ENCODE assay signal across 28 cellular contexts in genomic region chr3:52399593-52399992, GRCh38. TPM values are rescaled to one million over a fixed set of nuclear protein-coding genes. Genes with fewer than 3 reads are reported as not detected.
DNase-seq lines count a peak whose midpoint lies in the region; ATAC-seq, FAIRE-seq and TF ChIP-seq lines count a peak whose summit lies in the region.
"Had no signal": no experiment of that assay in that cellular context is flagged by ENCODE, and none has a peak within 500 bp of the region (broad histone marks: within the 10 kb centered on the region; RNA-seq: fewer than 3 reads in every experiment).

No MANE protein-coding gene starts in this region.

- TF ChIP-seq EP300 in K562 (IDR thresholded peaks at IDR 0.05; ENCODE audit: low read length): no peak

- H2AFZ ChIP-seq in HCT116 (ENCODE audit: low read depth, low read length, poor library complexity, severe bottlenecking): no peak overlapping the region
- H2AFZ ChIP-seq in K562 (ENCODE audit: low read depth, low read length): no peak overlapping the region

- H3K9me3 Mint-ChIP-seq in nephron progenitor cell: no peaks in the 10 kb centered on the region
- H3K9me3 Mint-ChIP-seq in activated T-helper 17 cell treated with anti-CD3 and anti-CD28 coated beads, Interleukin-2, amount 50 U/mL, for 72 hours: no peaks in the 10 kb centered on the region
- H3K9me3 Mint-ChIP-seq: IgD-negative memory B cell, neural crest cell had no signal

- 90% methylated on average over 5 of the region's 6 CpGs for WGBS in K562 (ENCODE audit: insufficient coverage, low coverage, missing lambda C conversion rate)

- TF ChIP-seq POLR2A in HCT116 (IDR thresholded peaks at IDR 0.05; ENCODE audit: borderline replicate concordance, extremely low read depth, insufficient read depth, insufficient read length) (no peak), K562 (conservative IDR thresholded peaks at IDR 0.05) (no peak)

- H3K36me3 Mint-ChIP-seq in nephron progenitor cell (ENCODE audit: low read depth): peaks cover 20% of the 10 kb centered on the region
- peaks cover 40% of the 10 kb centered on the region for H3K36me3 Mint-ChIP-seq in activated T-helper 17 cell treated with anti-CD3 and anti-CD28 coated beads, Interleukin-2, amount 50 U/mL, for 72 hours (ENCODE audit: low read depth)

- peaks cover 7 to 31% of the 10 kb centered on the region in 2 experiments; a peak in 3 of 4 replicates for H3K36me3 ChIP-seq in HCT116 (ENCODE audit: control insufficient read depth in 1 of 2, insufficient read depth in 2 of 2, low read length in 2 of 2)
- peaks cover 36% of the 10 kb centered on the region; the same call in 1 of the 3 replicates for H3K36me3 ChIP-seq in K562 (ENCODE audit: control insufficient read depth, insufficient read depth, low read length)
- H3K36me3 ChIP-seq: uterus had no signal

- H4K20me1 ChIP-seq in HCT116 (ENCODE audit: insufficient read depth) (no peaks in the 10 kb centered on the region), K562 (replicated peaks; ENCODE audit: control insufficient read depth, insufficient read depth, low read length) (no peaks in the 10 kb centered on the region)

- TF ChIP-seq RAD21 in HCT116 (IDR thresholded peaks at IDR 0.05; ENCODE audit: low read depth): no peak
- no peak for TF ChIP-seq RAD21 in K562 (CRISPR knock-in tag; conservative IDR thresholded peaks at IDR 0.05 in 1 of 2, IDR thresholded peaks at IDR 0.05 in 1 of 2)

- POLR2A ChIA-PET in HCT116 (lab: Charles Lee): no interaction called here
- POLR2A ChIA-PET in K562 (lab: Yijun Ruan, JAX): interaction anchor here (1.0 kb wide), 2 partner anchors 32 to 417 kb away, joined by 3 read pairs; no protein-coding TSS in a partner anchor

- no peak overlapping the region for H3K4me3 Mint-ChIP-seq in nephron progenitor cell
- no peak overlapping the region for H3K4me3 Mint-ChIP-seq in activated T-helper 17 cell treated with anti-CD3 and anti-CD28 coated beads, Interleukin-2, amount 50 U/mL, for 72 hours
- H3K4me3 Mint-ChIP-seq: IgD-negative memory B cell had no signal

- H3K9me3 ChIP-seq in HCT116 (ENCODE audit: control insufficient read depth in 1 of 2, insufficient read depth in 1 of 2, low read depth in 1 of 2, low read length in 2 of 2): no peaks in the 10 kb centered on the region
- no peaks in the 10 kb centered on the region for H3K9me3 ChIP-seq in K562 (replicated peaks; ENCODE audit: control insufficient read depth, insufficient read depth, low read depth, low read length)
- H3K9me3 ChIP-seq: BLaER1 treated with 17β-estradiol and CSF1 and Interleukin-3, amounts not matched to agents 10 nM and 100 nM; heart right ventricle; suprapubic skin; uterus had no signal

- in situ Hi-C loops in K562 (cut with MboI): loop anchor here (25.0 kb wide), 1 partner anchor 387 kb away; no protein-coding TSS in a partner anchor

- no peaks in the 10 kb centered on the region for H3K4me1 ChIP-seq in HCT116 (ENCODE audit: control insufficient read depth in 1 of 2, insufficient read depth in 2 of 2, low read length in 2 of 2)
- peaks cover 7 to 21% of the 10 kb centered on the region in 2 experiments; a peak in 4 of 5 replicates for H3K4me1 ChIP-seq in K562 (replicated peaks in 1 of 2; ENCODE audit: control insufficient read depth in 2 of 2, insufficient read depth in 2 of 2, low read length in 2 of 2)
- H3K4me1 ChIP-seq: uterus had no signal

- H3K4me3 ChIP-seq in HCT116 (replicated peaks in 1 of 2; ENCODE audit: low read depth in 1 of 2, low read length in 2 of 2): no peak overlapping the region
- H3K4me3 ChIP-seq in K562: no peak overlapping the region
- H3K4me3 ChIP-seq: BLaER1 treated with 17β-estradiol and CSF1 and Interleukin-3, amounts not matched to agents 10 nM and 100 nM; cardiac muscle cell; heart right ventricle; suprapubic skin; uterus had no signal

- ATAC-seq in HCT116: peak; percentile 10; the same call in 1 of the 2 replicates
- ATAC-seq in K562: 0 out of 3 replicates have a peak, but pooled peaks have one; percentile 7
- no peak for ATAC-seq in activated T-helper 17 cell treated with anti-CD3 and anti-CD28 coated beads, Interleukin-2, amount 50 U/mL, for 72 hours (replicated peaks)
- ATAC-seq in GM19023 (IDR thresholded peaks at IDR 0.05; ENCODE audit: unreplicated experiment): no peak

- peaks cover 7% of the 10 kb centered on the region for H3K27me3 Mint-ChIP-seq in nephron progenitor cell (ENCODE audit: low read depth, poor library complexity)
- H3K27me3 Mint-ChIP-seq in activated T-helper 17 cell treated with anti-CD3 and anti-CD28 coated beads, Interleukin-2, amount 50 U/mL, for 72 hours: no peaks in the 10 kb centered on the region
- H3K27me3 Mint-ChIP-seq: IgD-negative memory B cell, progenitor cell of endocrine pancreas had no signal

- H3K27me3 ChIP-seq in HCT116 (ENCODE audit: insufficient read depth, low read length) (no peaks in the 10 kb centered on the region), K562 (ENCODE audit: control insufficient read depth in 2 of 2, insufficient read depth in 2 of 2, low read length in 2 of 2) (no peaks in the 10 kb centered on the region)
- H3K27me3 ChIP-seq: BLaER1 treated with 17β-estradiol and CSF1 and Interleukin-3, amounts not matched to agents 10 nM and 100 nM; cardiac muscle cell; heart right ventricle; suprapubic skin; uterus had no signal

- H3K9ac ChIP-seq in HCT116 (ENCODE audit: low read length) (no peak overlapping the region), K562 (ENCODE audit: insufficient read depth in 1 of 2, low read depth in 2 of 2, low read length in 2 of 2) (no peak overlapping the region)
- H3K9ac ChIP-seq: BLaER1 treated with 17β-estradiol and CSF1 and Interleukin-3, amounts not matched to agents 10 nM and 100 nM had no signal

- H3K4me1 Mint-ChIP-seq in nephron progenitor cell: no peaks in the 10 kb centered on the region
- H3K4me1 Mint-ChIP-seq in activated T-helper 17 cell treated with anti-CD3 and anti-CD28 coated beads, Interleukin-2, amount 50 U/mL, for 72 hours: no peaks in the 10 kb centered on the region
- H3K4me1 Mint-ChIP-seq: IgD-negative memory B cell, neural crest cell had no signal

- peak overlapping the region; percentile 36 for H3K27ac Mint-ChIP-seq in nephron progenitor cell
- H3K27ac Mint-ChIP-seq in activated T-helper 17 cell treated with anti-CD3 and anti-CD28 coated beads, Interleukin-2, amount 50 U/mL, for 72 hours: no peak overlapping the region
- H3K27ac Mint-ChIP-seq: progenitor cell of endocrine pancreas had no signal

- H3K4me2 ChIP-seq in HCT116 (ENCODE audit: low read length) (no peak overlapping the region), K562 (ENCODE audit: insufficient read depth, low read length) (no peak overlapping the region)
- H3K4me2 ChIP-seq: BLaER1 treated with 17β-estradiol and CSF1 and Interleukin-3, amounts not matched to agents 10 nM and 100 nM had no signal

- RAD21 ChIA-PET in HCT116 (lab: Charles Lee; ENCODE audit: low non-redundant PET in 1 of 2, low total read pairs in 2 of 2, uncharacterized antibody in 2 of 2, unreplicated experiment in 2 of 2): no interaction called here

- DNase-seq in HCT116 (ENCODE audit: low read depth, low spot score) (no peak), K562 (ENCODE audit: extremely low read depth in 1 of 4, low spot score in 3 of 4) (no peak), nephron progenitor cell (no peak), cerebellum (ENCODE audit: low spot score) (no peak)
- DNase-seq: ACHN; activated CD4-positive, alpha-beta T cell treated with anti-CD3 and anti-CD28 coated beads for 4 hours; activated naive CD4-positive, alpha-beta T cell treated with anti-CD3 and anti-CD28 coated beads, Interleukin-2, amount 50 U/mL, for 16 hours; activated T-cell treated with anti-CD3 and anti-CD28 coated beads, Interleukin-2, amount 50 U/mL, for 48 hours; Calu3; dermis blood vessel endothelial cell; NCI-H1105 treated with DMSO at 0.1 percent for 48 hours; NCI-H2081; NCI-H345; stimulated activated CD4-positive, alpha-beta T cell treated with anti-CD3 and anti-CD28 coated beads, Interleukin-1b, Interleukin-23, amount 100 ng/mL, for 48 hours; uterus had no signal

- H3K79me2 ChIP-seq in HCT116 (ENCODE audit: insufficient read depth, low read length) (no peaks in the 10 kb centered on the region), K562 (ENCODE audit: control insufficient read depth, insufficient read depth, low read length) (no peaks in the 10 kb centered on the region)

- TF ChIP-seq CTCF in HCT116 (IDR thresholded peaks at IDR 0.05 in 2 of 3, conservative IDR thresholded peaks at IDR 0.05 in 1 of 3; ENCODE audit: borderline replicate concordance in 1 of 3, insufficient read depth in 1 of 3, low read depth in 2 of 3, low read length in 2 of 3) (no peak), K562 (IDR thresholded peaks at IDR 0.05 in 2 of 3, conservative IDR thresholded peaks at IDR 0.05 in 1 of 3; ENCODE audit: insufficient read depth in 2 of 3, low read depth in 1 of 3, low read length in 3 of 3) (no peak), nephron progenitor cell (IDR thresholded peaks at IDR 0.05) (no peak)

- no peaks in the 10 kb centered on the region for H3K9me2 ChIP-seq in HCT116 (ENCODE audit: insufficient read depth)

- intact Hi-C loops in HCT116 (cut with micrococcal nuclease): no loop called here
- intact Hi-C loops in K562 (cut with micrococcal nuclease): no loop called here

- H3K27ac ChIP-seq in HCT116 (ENCODE audit: low read depth, low read length) (no peak overlapping the region), K562 (ENCODE audit: extremely low read depth, low read depth, low read length) (no peak overlapping the region)
- H3K27ac ChIP-seq: BLaER1 treated with 17β-estradiol and CSF1 and Interleukin-3, amounts not matched to agents 10 nM and 100 nM; suprapubic skin; uterus had no signal

- FAIRE-seq in K562 (lab: Jason Lieb, UNC): no peak
- FAIRE-seq: H1 had no signal

- no TSS peak for BruUV-seq in HCT116 (replicated peaks; lab: Mats Ljungman, UMichigan)
- BruUV-seq in K562 (replicated peaks; lab: Mats Ljungman, UMichigan): no TSS peak

- H3K9me1 ChIP-seq in K562 (ENCODE audit: control insufficient read depth, insufficient read depth, low read length): peaks cover 3% of the 10 kb centered on the region

- CTCF ChIA-PET in HCT116 (lab: Charles Lee): no interaction called here
- CTCF ChIA-PET in K562 (lab: Yijun Ruan, JAX; ENCODE audit: low intra/inter-chr PET ratio): no interaction called here

RNA-seq across cellular contexts. Expression of gene BAP1, which starts 10.2 kb away (rescaled TPM):
- 72.0 TPM for total RNA-seq in HCT116 (2021; ENCODE audit: unreplicated experiment)
- 47.3 and 50.3 TPM in 2 replicates for polyA plus RNA-seq in HCT116 (2012)
- 67.6 and 158 TPM in 2 replicates for total RNA-seq in K562 (2011; cell fraction: chromatin; rRNA removed; ENCODE audit: low replicate concordance)
- 94.0 and 97.9 TPM in 2 replicates for total RNA-seq in K562 (2011; cell fraction: nucleolus; rRNA removed)
- total RNA-seq in K562 (2011; cell fraction: nucleoplasm; rRNA removed): 61.2 and 63.2 TPM in 2 replicates
- total RNA-seq in K562 (2014; rRNA removed): 60.4 and 69.1 TPM in 2 replicates
- 21.6 and 25.8 TPM in 2 replicates for total RNA-seq in K562 (2014; rRNA removed; fragmentation: Illumina TruSeq; extraction: Trizol)
- 35.4 and 37.5 TPM in 2 replicates for total RNA-seq in K562 (2015; rRNA removed; fragmentation: Illumina TruSeq; extraction: Trizol)
- total RNA-seq in K562 (2021): 64.9 and 66.6 TPM in 2 replicates
- polyA plus RNA-seq in K562 (2011; rRNA removed): 51.8 and 56.1 TPM in 2 replicates
- polyA plus RNA-seq in K562 (2011; cell fraction: cytosol; rRNA removed): 55.1 and 78.1 TPM in 2 replicates
- 152 and 164 TPM in 2 replicates for polyA plus RNA-seq in K562 (2011; cell fraction: nucleus; rRNA removed)
- 55.2 and 58.8 TPM in 2 replicates for polyA plus RNA-seq in K562 (2012)
- 37.5 and 48.7 TPM in 2 replicates for polyA plus RNA-seq in K562 (2014; fragmentation: Illumina TruSeq; extraction: Trizol)
- polyA plus RNA-seq in K562 (2014; fragmentation: Nextera tagmentation; extraction: Ambion mirVana): 1 to 10 TPM; 3.4 to 5.4 TPM
- polyA plus RNA-seq in K562 (2014; rRNA removed): 42.5 and 47.8 TPM in 2 replicates
- polyA minus RNA-seq in K562 (2011; rRNA and poly(A)+ RNA removed): 34.0 and 46.9 TPM in 2 replicates
- polyA minus RNA-seq in K562 (2011; cell fraction: cytosol; rRNA and poly(A)+ RNA removed): 28.6 and 32.7 TPM in 2 replicates
- 43.1 and 47.4 TPM in 2 replicates for polyA minus RNA-seq in K562 (2011; cell fraction: nucleus; rRNA and poly(A)+ RNA removed)
- 100 to 1,000 TPM in 1 of 2 donors, 10 to 100 TPM in 1; 96.7 to 106 TPM for total RNA-seq in activated T-helper 17 cell treated with anti-CD3 and anti-CD28 coated beads, Interleukin-2, amount 50 U/mL, for 72 hours
- total RNA-seq in cerebellum: 56.5 TPM

RNA-seq across cellular contexts. Expression of gene PHF7, which starts 10.9 kb away (rescaled TPM):
- 10.0 TPM for total RNA-seq in HCT116 (2021; ENCODE audit: unreplicated experiment)
- polyA plus RNA-seq in HCT116 (2012): 6.1 and 9.1 TPM in 2 replicates
- 31.9 and 35.6 TPM in 2 replicates for total RNA-seq in K562 (2011; cell fraction: chromatin; rRNA removed; ENCODE audit: low replicate concordance)
- total RNA-seq in K562 (2011; cell fraction: nucleolus; rRNA removed): 25.5 and 28.0 TPM in 2 replicates
- total RNA-seq in K562 (2011; cell fraction: nucleoplasm; rRNA removed): 20.6 and 25.9 TPM in 2 replicates
- 16.8 and 21.5 TPM in 2 replicates for total RNA-seq in K562 (2014; rRNA removed)
- total RNA-seq in K562 (2014; rRNA removed; fragmentation: Illumina TruSeq; extraction: Trizol): 12.7 and 18.0 TPM in 2 replicates
- total RNA-seq in K562 (2015; rRNA removed; fragmentation: Illumina TruSeq; extraction: Trizol): 19.0 and 20.2 TPM in 2 replicates
- total RNA-seq in K562 (2021): 16.7 and 19.5 TPM in 2 replicates
- polyA plus RNA-seq in K562 (2011; rRNA removed): 27.5 and 28.3 TPM in 2 replicates
- polyA plus RNA-seq in K562 (2011; cell fraction: cytosol; rRNA removed): 10.7 and 16.3 TPM in 2 replicates
- polyA plus RNA-seq in K562 (2011; cell fraction: nucleus; rRNA removed): 33.0 and 39.3 TPM in 2 replicates
- polyA plus RNA-seq in K562 (2012): 14.0 and 20.6 TPM in 2 replicates
- polyA plus RNA-seq in K562 (2014; fragmentation: Illumina TruSeq; extraction: Trizol): 18.3 and 18.4 TPM in 2 replicates
- 1 to 10 TPM; 2.4 to 4.1 TPM for polyA plus RNA-seq in K562 (2014; fragmentation: Nextera tagmentation; extraction: Ambion mirVana)
- polyA plus RNA-seq in K562 (2014; rRNA removed): 28.7 and 29.1 TPM in 2 replicates
- 17.5 and 19.1 TPM in 2 replicates for polyA minus RNA-seq in K562 (2011; rRNA and poly(A)+ RNA removed)
- polyA minus RNA-seq in K562 (2011; cell fraction: cytosol; rRNA and poly(A)+ RNA removed): 7.0 and 9.6 TPM in 2 replicates
- polyA minus RNA-seq in K562 (2011; cell fraction: nucleus; rRNA and poly(A)+ RNA removed): 13.9 and 14.5 TPM in 2 replicates
- 10 to 100 TPM; 16.7 to 22.5 TPM for total RNA-seq in activated T-helper 17 cell treated with anti-CD3 and anti-CD28 coated beads, Interleukin-2, amount 50 U/mL, for 72 hours
- 5.3 TPM for total RNA-seq in cerebellum

RNA-seq across cellular contexts. Expression of gene SEMA3G, which starts 45.3 kb away (rescaled TPM):
- total RNA-seq in HCT116 (2021; ENCODE audit: unreplicated experiment) (4.2 TPM), K562 (2014; rRNA removed) (0.04 and 0.05 TPM in 2 replicates), K562 (2014; rRNA removed; fragmentation: Illumina TruSeq; extraction: Trizol) (not detected in 2 replicates), K562 (2015; rRNA removed; fragmentation: Illumina TruSeq; extraction: Trizol) (0.04 and 0.11 TPM in 2 replicates), K562 (2021) (0.07 TPM in 1 of 2 replicates, not detected in the other), cerebellum (3.3 TPM)
- 1.3 and 1.4 TPM in 2 replicates for polyA plus RNA-seq in HCT116 (2012)
- 0.16 TPM in 1 of 2 replicates, not detected in the other for total RNA-seq in K562 (2011; cell fraction: chromatin; rRNA removed; ENCODE audit: low replicate concordance)
- total RNA-seq in K562 (2011; cell fraction: nucleolus; rRNA removed): 0.13 and 0.33 TPM in 2 replicates
- total RNA-seq in K562 (2011; cell fraction: nucleoplasm; rRNA removed): 0.29 TPM in 1 of 2 replicates, not detected in the other
- polyA plus RNA-seq in K562 (2011; rRNA removed) (0.11 TPM in 1 of 2 replicates, not detected in the other), K562 (2014; fragmentation: Illumina TruSeq; extraction: Trizol) (0.04 TPM in 1 of 2 replicates, not detected in the other), K562 (2014; fragmentation: Nextera tagmentation; extraction: Ambion mirVana) (not detected), K562 (2014; rRNA removed) (not detected in 2 replicates)
- 0.06 TPM in 1 of 2 replicates, not detected in the other for polyA plus RNA-seq in K562 (2011; cell fraction: cytosol; rRNA removed)
- polyA plus RNA-seq in K562 (2011; cell fraction: nucleus; rRNA removed): 0.10 and 0.23 TPM in 2 replicates
- polyA plus RNA-seq in K562 (2012): 0.03 and 0.04 TPM in 2 replicates
- not detected in 2 replicates for polyA minus RNA-seq in K562 (2011; rRNA and poly(A)+ RNA removed)
- not detected in 2 replicates for polyA minus RNA-seq in K562 (2011; cell fraction: cytosol; rRNA and poly(A)+ RNA removed)
- polyA minus RNA-seq in K562 (2011; cell fraction: nucleus; rRNA and poly(A)+ RNA removed): 0.13 and 0.22 TPM in 2 replicates
- under 1 TPM; 0.08 to 0.82 TPM for total RNA-seq in activated T-helper 17 cell treated with anti-CD3 and anti-CD28 coated beads, Interleukin-2, amount 50 U/mL, for 72 hours
- total RNA-seq: fibroblast of villous mesenchyme; T-helper 1 cell treated with Interleukin-12 subunit alpha and Interleukin-12 subunit beta and Interleukin-4 antibody, amounts not matched to agents 30 ng/mL and 1 ng/mL, for 36 hours had no signal

RNA-seq across cellular contexts. Expression of gene TNNC1, which starts 54.2 kb away (rescaled TPM):
- total RNA-seq in HCT116 (2021; ENCODE audit: unreplicated experiment) (2.2 TPM), K562 (2014; rRNA removed) (0.53 TPM in 1 of 2 replicates, not detected in the other), K562 (2014; rRNA removed; fragmentation: Illumina TruSeq; extraction: Trizol) (not detected in 2 replicates), K562 (2015; rRNA removed; fragmentation: Illumina TruSeq; extraction: Trizol) (not detected in 2 replicates), K562 (2021) (0.47 TPM in 1 of 2 replicates, not detected in the other), cerebellum (0.64 TPM)
- polyA plus RNA-seq in HCT116 (2012): 6.1 and 7.1 TPM in 2 replicates
- 0.65 TPM in 1 of 2 replicates, not detected in the other for total RNA-seq in K562 (2011; cell fraction: chromatin; rRNA removed; ENCODE audit: low replicate concordance)
- 1.0 and 1.3 TPM in 2 replicates for total RNA-seq in K562 (2011; cell fraction: nucleolus; rRNA removed)
- 2.7 TPM in 1 of 2 replicates, not detected in the other for total RNA-seq in K562 (2011; cell fraction: nucleoplasm; rRNA removed)
- polyA plus RNA-seq in K562 (2011; rRNA removed) (0.42 and 1.1 TPM in 2 replicates), K562 (2014; fragmentation: Illumina TruSeq; extraction: Trizol) (0.85 TPM in 1 of 2 replicates, not detected in the other), K562 (2014; fragmentation: Nextera tagmentation; extraction: Ambion mirVana) (under 1 TPM; 0.08 to 0.27 TPM), K562 (2014; rRNA removed) (0.78 TPM in 1 of 2 replicates, not detected in the other)
- 0.60 and 1.6 TPM in 2 replicates for polyA plus RNA-seq in K562 (2011; cell fraction: cytosol; rRNA removed)
- 3.3 and 6.2 TPM in 2 replicates for polyA plus RNA-seq in K562 (2011; cell fraction: nucleus; rRNA removed)
- 0.12 and 0.65 TPM in 2 replicates for polyA plus RNA-seq in K562 (2012)
- polyA minus RNA-seq in K562 (2011; rRNA and poly(A)+ RNA removed): 0.42 and 1.4 TPM in 2 replicates
- polyA minus RNA-seq in K562 (2011; cell fraction: cytosol; rRNA and poly(A)+ RNA removed): not detected in 2 replicates
- polyA minus RNA-seq in K562 (2011; cell fraction: nucleus; rRNA and poly(A)+ RNA removed): 0.44 TPM in 1 of 2 replicates, not detected in the other
- 1 to 10 TPM; 2.0 to 6.5 TPM for total RNA-seq in activated T-helper 17 cell treated with anti-CD3 and anti-CD28 coated beads, Interleukin-2, amount 50 U/mL, for 72 hours
- total RNA-seq: dermis blood vessel endothelial cell, M059J, neural crest cell had no signal
- polyA plus RNA-seq: IgD-negative memory B cell had no signal

RNA-seq across cellular contexts. Expression of gene NISCH, which starts 55.8 kb away (rescaled TPM):
- total RNA-seq in HCT116 (2021; ENCODE audit: unreplicated experiment): 72.8 TPM
- 54.7 and 58.3 TPM in 2 replicates for polyA plus RNA-seq in HCT116 (2012)
- 205 and 431 TPM in 2 replicates for total RNA-seq in K562 (2011; cell fraction: chromatin; rRNA removed; ENCODE audit: low replicate concordance)
- 200 and 220 TPM in 2 replicates for total RNA-seq in K562 (2011; cell fraction: nucleolus; rRNA removed)
- 158 and 172 TPM in 2 replicates for total RNA-seq in K562 (2011; cell fraction: nucleoplasm; rRNA removed)
- total RNA-seq in K562 (2014; rRNA removed): 27.9 and 35.9 TPM in 2 replicates
- total RNA-seq in K562 (2014; rRNA removed; fragmentation: Illumina TruSeq; extraction: Trizol): 13.9 and 16.1 TPM in 2 replicates
- 20.7 and 22.2 TPM in 2 replicates for total RNA-seq in K562 (2015; rRNA removed; fragmentation: Illumina TruSeq; extraction: Trizol)
- 36.9 and 43.5 TPM in 2 replicates for total RNA-seq in K562 (2021)
- polyA plus RNA-seq in K562 (2011; rRNA removed): 34.6 and 52.5 TPM in 2 replicates
- polyA plus RNA-seq in K562 (2011; cell fraction: cytosol; rRNA removed): 31.2 and 33.2 TPM in 2 replicates
- polyA plus RNA-seq in K562 (2011; cell fraction: nucleus; rRNA removed): 303 and 415 TPM in 2 replicates
- polyA plus RNA-seq in K562 (2012): 28.8 and 58.0 TPM in 2 replicates
- polyA plus RNA-seq in K562 (2014; fragmentation: Illumina TruSeq; extraction: Trizol): 23.4 and 28.3 TPM in 2 replicates
- polyA plus RNA-seq in K562 (2014; fragmentation: Nextera tagmentation; extraction: Ambion mirVana): under 1 TPM; 0.44 to 0.80 TPM
- 37.5 and 42.4 TPM in 2 replicates for polyA plus RNA-seq in K562 (2014; rRNA removed)
- 35.4 and 47.8 TPM in 2 replicates for polyA minus RNA-seq in K562 (2011; rRNA and poly(A)+ RNA removed)
- polyA minus RNA-seq in K562 (2011; cell fraction: cytosol; rRNA and poly(A)+ RNA removed): 23.4 and 31.6 TPM in 2 replicates
- polyA minus RNA-seq in K562 (2011; cell fraction: nucleus; rRNA and poly(A)+ RNA removed): 68.9 and 75.8 TPM in 2 replicates
- 100 to 1,000 TPM in 1 of 2 donors, 10 to 100 TPM in 1; 75.2 to 123 TPM for total RNA-seq in activated T-helper 17 cell treated with anti-CD3 and anti-CD28 coated beads, Interleukin-2, amount 50 U/mL, for 72 hours
- 93.2 TPM for total RNA-seq in cerebellum

Comparison
In these comparisons a context has a peak if more than half of its experiments do, and no peak if none do; other contexts are left out.
1. ATAC-seq: peak in HCT116 (single experiment) and K562 (single experiment); none in activated T-helper 17 cell treated with anti-CD3 and anti-CD28 coated beads, Interleukin-2, amount 50 U/mL, for 72 hours (single experiment) and GM19023 (single experiment).